In the genomic region with DNA sequence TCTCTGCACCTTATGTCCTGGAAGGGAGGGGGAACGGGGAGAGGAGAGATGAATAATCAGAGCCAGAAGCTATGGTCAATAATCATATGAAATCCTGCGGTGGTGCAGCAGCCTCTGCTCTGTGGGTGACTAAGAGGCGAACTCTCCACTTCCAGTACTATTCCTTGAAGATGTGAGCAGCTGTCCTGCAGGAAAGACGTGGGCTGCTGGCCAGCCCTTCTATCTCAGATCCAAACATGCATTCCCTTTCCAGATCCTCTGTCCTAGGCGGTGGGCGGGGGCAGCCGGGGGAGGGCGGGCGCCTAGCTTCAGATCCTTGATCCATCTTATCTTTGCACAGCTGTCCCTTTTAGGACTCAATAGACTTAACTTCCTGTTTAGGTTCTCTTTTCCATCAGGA, we compare ENCODE assay signal across 9 cellular contexts. TPM values are rescaled to one million over a fixed set of nuclear protein-coding genes. Genes with fewer than 3 reads are reported as not detected.
DNase-seq lines count a peak whose midpoint lies in the region; ATAC-seq and TF ChIP-seq lines count a peak whose summit lies in the region.
"Had no signal": no experiment of that assay in that cellular context is flagged by ENCODE, and none has a peak within 500 bp of the region (broad histone marks: within the 10 kb centered on the region; RNA-seq: fewer than 3 reads in every experiment).

No MANE protein-coding gene starts in this region.

- H3K27me3 ChIP-seq in Caco-2 (replicated peaks; ENCODE audit: control insufficient read depth, insufficient read depth, low read length) (no peaks in the 10 kb centered on the region), neural progenitor cell (no peaks in the 10 kb centered on the region)

- CTCF ChIA-PET in Caco-2 (lab: Charles Lee), result interaction anchor here (0.9 to 1.4 kb wide), 2 partner anchors 13 to 50 kb away, joined by 3 to 4 read pairs; no protein-coding TSS in a partner anchor

- H3K9ac ChIP-seq in neural progenitor cell, result no peak overlapping the region

- H3K36me3 Mint-ChIP-seq in Caco-2 (ENCODE audit: insufficient read depth, unreplicated experiment) (no peaks in the 10 kb centered on the region), neural progenitor cell (no peaks in the 10 kb centered on the region)
- H3K36me3 Mint-ChIP-seq: naive thymus-derived CD4-positive, alpha-beta T cell had no signal

- peak overlapping the region; percentile 9 for H2AFZ ChIP-seq in neural progenitor cell (replicated peaks)

- H3K4me1 Mint-ChIP-seq in Caco-2 (ENCODE audit: low read depth, unreplicated experiment) (peaks cover 21% of the 10 kb centered on the region), neural progenitor cell (peaks cover 10% of the 10 kb centered on the region)

- BruUV-seq in Caco-2 (replicated peaks; lab: Mats Ljungman, UMichigan), result no TSS peak

- no peaks in the 10 kb centered on the region for H3K9me3 ChIP-seq in Caco-2
- no peaks in the 10 kb centered on the region for H3K9me3 ChIP-seq in neural progenitor cell (ENCODE audit: low read depth)

- H3K27me3 Mint-ChIP-seq in Caco-2 (ENCODE audit: insufficient read depth, unreplicated experiment) (no peaks in the 10 kb centered on the region), neural progenitor cell (ENCODE audit: insufficient read depth, low read depth) (peaks cover 2% of the 10 kb centered on the region)

- H3K27ac Mint-ChIP-seq in Caco-2 (ENCODE audit: unreplicated experiment) (no peak overlapping the region), neural progenitor cell (no peak overlapping the region)

- ATAC-seq in HG02610 (IDR thresholded peaks at IDR 0.05; ENCODE audit: unreplicated experiment) (no peak), HG03175 (IDR thresholded peaks at IDR 0.05; ENCODE audit: unreplicated experiment) (no peak)
- ATAC-seq: naive thymus-derived CD4-positive, alpha-beta T cell had no signal

- POLR2A ChIA-PET in Caco-2 (lab: Charles Lee), result interaction anchor here (0.8 kb wide), 1 partner anchor 10 kb away, joined by 4 read pairs; no protein-coding TSS in a partner anchor

- H3K4me3 Mint-ChIP-seq in Caco-2 (ENCODE audit: unreplicated experiment) (peak overlapping the region; percentile 22), neural progenitor cell (no peak overlapping the region)
- H3K4me3 Mint-ChIP-seq: naive thymus-derived CD4-positive, alpha-beta T cell had no signal

- no peaks in the 10 kb centered on the region for H3K36me3 ChIP-seq in Caco-2 (ENCODE audit: control insufficient read depth, insufficient read depth, low read length)
- H3K36me3 ChIP-seq in neural progenitor cell, result no peaks in the 10 kb centered on the region

- H3K4me3 ChIP-seq in Caco-2 (ENCODE audit: low read depth, low read length) (no peak overlapping the region), neural progenitor cell (no peak overlapping the region)

- H4K20me1 ChIP-seq in neural progenitor cell (ENCODE audit: low read depth), result no peaks in the 10 kb centered on the region

- H3K4me1 ChIP-seq in Caco-2, result peaks cover 10% of the 10 kb centered on the region; the same call in 1 of the 2 replicates
- peaks cover 7% of the 10 kb centered on the region for H3K4me1 ChIP-seq in neural progenitor cell

- no peak overlapping the region for H3K4me2 ChIP-seq in neural progenitor cell

- H3F3A ChIP-seq in neural progenitor cell (ENCODE audit: low read depth), result no peaks in the 10 kb centered on the region

- no peaks in the 10 kb centered on the region for H3K9me3 Mint-ChIP-seq in Caco-2 (ENCODE audit: unreplicated experiment)
- H3K9me3 Mint-ChIP-seq in neural progenitor cell, result no peaks in the 10 kb centered on the region

- TF ChIP-seq CTCF in Caco-2 (IDR thresholded peaks at IDR 0.05; ENCODE audit: insufficient read depth in 1 of 2, low read depth in 1 of 2, low read length in 1 of 2, severe bottlenecking in 1 of 2, unreplicated experiment in 1 of 2), result no peak
- no peak for TF ChIP-seq CTCF in neural progenitor cell (IDR thresholded peaks at IDR 0.05)

- H3K27ac ChIP-seq in neural progenitor cell, result no peak overlapping the region

- DNase-seq in Caco-2 (peak; percentile 31 to 50), NCI-H82 treated with DMSO at 0.1 percent for 48 hours (lab: John Stamatoyannopoulos, UW; ENCODE audit: unreplicated experiment) (peak; percentile 76), fibroblast of peridontal ligament (ENCODE audit: extremely low read depth) (peak; percentile 86), neural progenitor cell (ENCODE audit: low spot score) (peak; percentile 9), amygdala (lab: John Stamatoyannopoulos, UW) (no peak), SK-N-DZ (ENCODE audit: low spot score) (no peak)
- DNase-seq: naive thymus-derived CD4-positive, alpha-beta T cell had no signal

- H3K79me2 ChIP-seq in neural progenitor cell (ENCODE audit: low read depth), result no peaks in the 10 kb centered on the region

- intact Hi-C loops in Caco-2 (cut with micrococcal nuclease; ENCODE audit: unreplicated experiment), result loop anchor here (2.0 kb wide), 1 partner anchor 44 kb away; no protein-coding TSS in a partner anchor

RNA-seq across cellular contexts. Expression of a gene that starts 34.5 kb away (rescaled TPM):
- not detected in 2 replicates for total RNA-seq in Caco-2 (2022)
- total RNA-seq in neural progenitor cell (ENCODE audit: low replicate concordance), result 2.3 TPM in 1 of 2 replicates, not detected in the other
- polyA plus RNA-seq in SK-N-DZ (2014; cell fraction: cytosol; rRNA removed), result not detected in 2 replicates
- polyA plus RNA-seq in SK-N-DZ (2014; cell fraction: nucleus; rRNA removed), result not detected in 2 replicates

Comparison
In these comparisons a context has a peak if more than half of its experiments do, and no peak if none do; other contexts are left out.
1. DNase-seq: peak in Caco-2 (2 of 2), NCI-H82 treated with DMSO at 0.1 percent for 48 hours (single experiment), fibroblast of peridontal ligament (single experiment) and neural progenitor cell (single experiment); none in amygdala (0 of 56) and SK-N-DZ (single experiment).